ENCODE assay signal across 22 cellular contexts in genomic region chr10:118842826-118843624, GRCh38.
"Had no signal": no experiment of that assay in that cellular context is flagged by ENCODE, and none has a peak within 500 bp of the region (broad histone marks: within the 10 kb centered on the region; RNA-seq: fewer than 3 reads in every experiment).

No MANE protein-coding gene starts in this region.

- H3K27ac ChIP-seq: dorsolateral prefrontal cortex, esophagus squamous epithelium, gastrocnemius medialis, right lobe of liver, tibial artery had no signal

- H3K27me3 ChIP-seq: esophagus squamous epithelium, gastrocnemius medialis, right lobe of liver, tibial artery had no signal

- H3K4me3 ChIP-seq: dorsolateral prefrontal cortex, esophagus squamous epithelium, gastrocnemius medialis, mucosa of descending colon, right lobe of liver, skin epidermis, tibial artery had no signal

- H3K9me3 ChIP-seq: esophagus squamous epithelium, gastrocnemius medialis, mucosa of descending colon, right lobe of liver, tibial artery had no signal

- ATAC-seq: activated CD8-positive, alpha-beta memory T cell treated with anti-CD3 and anti-CD28 coated beads, Interleukin-2, amount 10 ng/mL, durations not matched to agents 7 days and 5 days; activated naive CD8-positive, alpha-beta T cell treated with anti-CD3 and anti-CD28 coated beads, Interleukin-2, amount 50 U/mL, for 24 hours; gastrocnemius medialis; mucosa of descending colon; right lobe of liver had no signal

- DNase-seq: activated B cell treated with CpG ODN at 0.5 μM for 24 hours; activated CD4-positive, alpha-beta memory T cell treated with anti-CD3 and anti-CD28 coated beads, Interleukin-2, amount 10 ng/mL, durations not matched to agents 7 days and 5 days; activated CD4-positive, alpha-beta T cell treated with anti-CD3 and anti-CD28 coated beads for 4 hours; activated CD8-positive, alpha-beta memory T cell treated with anti-CD3 and anti-CD28 coated beads, Interleukin-2, amount 10 ng/mL, durations not matched to agents 7 days and 5 days; activated gamma-delta T cell; activated naive CD4-positive, alpha-beta T cell treated with anti-CD3 and anti-CD28 coated beads, Interleukin-2, amount 50 U/mL, for 16 hours; activated naive CD8-positive, alpha-beta T cell treated with anti-CD3 and anti-CD28 coated beads, Interleukin-2, amount 50 U/mL, for 24 hours; central memory CD4-positive, alpha-beta T cell; dorsolateral prefrontal cortex; esophagus squamous epithelium; gastrocnemius medialis; hippocampal formation; left cardiac atrium; mucosa of descending colon; occipital lobe; right lobe of liver; stimulated activated CD4-positive, alpha-beta T cell treated with anti-CD3 and anti-CD28 coated beads, Interleukin-1b, Interleukin-23, amount 100 ng/mL, for 48 hours; substantia nigra; T1000; tibial artery had no signal

- H3K36me3 ChIP-seq: esophagus squamous epithelium, gastrocnemius medialis, right lobe of liver, tibial artery had no signal

- FAIRE-seq: colon had no signal
